In genomic region chr11:842370-843002, GRCh38 we compare ENCODE assay signal across 8 cellular contexts. TPM values are rescaled to one million over a fixed set of nuclear protein-coding genes. Genes with fewer than 3 reads are reported as not detected.
DNase-seq lines count a peak whose midpoint lies in the region; ATAC-seq and TF ChIP-seq lines count a peak whose summit lies in the region.

Gene POLR2L, minus strand, starts transcription at chr11:842529. Its CDS starts 21 bp downstream, at chr11:842508.
Gene TSPAN4, plus strand, starts transcription at chr11:842852. Its CDS starts 7,453 bp downstream, at chr11:850305.

- H2BK120ac ChIP-seq in mesendoderm (ENCODE audit: low read depth, low read length), result peak within 1 kb of the TSS; percentile 95

- peak within 1 kb of the TSS; percentile 86 for H3K27ac ChIP-seq in C4-2B
- peak within 1 kb of the TSS; percentile 72 for H3K27ac ChIP-seq in mesendoderm (ENCODE audit: low read depth, low read length)

- H3K23ac ChIP-seq in mesendoderm (ENCODE audit: low read length), result peak within 1 kb of the TSS; percentile 81

- H3K27me3 ChIP-seq in endocrine pancreas (ENCODE audit: control insufficient read depth, insufficient read depth, low read length) (no peaks in the 10 kb centered on the region), mesendoderm (ENCODE audit: insufficient read depth, low read length, poor library complexity) (no peaks in the 10 kb centered on the region)

- H3K56ac ChIP-seq in mesendoderm (ENCODE audit: low read length), result peak within 1 kb of the TSS; percentile 95

- no peaks in the 10 kb centered on the region for H3K9me3 ChIP-seq in endocrine pancreas (ENCODE audit: control insufficient read depth, low read length)

- peaks cover 7% of the 10 kb centered on the region for H3K36me3 Mint-ChIP-seq in activated CD8-positive, alpha-beta memory T cell treated with anti-CD3 and anti-CD28 coated beads, Interleukin-2, amount 10 ng/mL, durations not matched to agents 7 days and 5 days

- H3K9ac ChIP-seq in endocrine pancreas (ENCODE audit: control insufficient read depth, insufficient read depth, low read length) (peak within 1 kb of the TSS; percentile 79), mesendoderm (ENCODE audit: low read length) (peak within 1 kb of the TSS; percentile 90)

- peak; percentile 56 for ATAC-seq in GM19328 (IDR thresholded peaks at IDR 0.05; ENCODE audit: unreplicated experiment)
- peak; percentile 42 for ATAC-seq in HG03457 (IDR thresholded peaks at IDR 0.05; ENCODE audit: unreplicated experiment)
- peak; percentile 79 for ATAC-seq in activated CD8-positive, alpha-beta memory T cell treated with anti-CD3 and anti-CD28 coated beads, Interleukin-2, amount 10 ng/mL, durations not matched to agents 7 days and 5 days

- peaks cover 24% of the 10 kb centered on the region for H3K4me1 Mint-ChIP-seq in activated CD8-positive, alpha-beta memory T cell treated with anti-CD3 and anti-CD28 coated beads, Interleukin-2, amount 10 ng/mL, durations not matched to agents 7 days and 5 days

- H3K18ac ChIP-seq in mesendoderm (ENCODE audit: low read length), result peak within 1 kb of the TSS; percentile 90

- DNase-seq in NOMO-1 (lab: John Stamatoyannopoulos, UW; ENCODE audit: unreplicated experiment in 2 of 2) (peak; percentile 76 to 87), mesendoderm (peak; percentile 94)
- peak; percentile 90 for DNase-seq in activated CD8-positive, alpha-beta memory T cell treated with anti-CD3 and anti-CD28 coated beads, Interleukin-2, amount 10 ng/mL, durations not matched to agents 7 days and 5 days
- peak; percentile 80 for DNase-seq in stimulated activated CD8-positive, alpha-beta memory T cell treated with anti-CD3 and anti-CD28 coated beads, Interleukin-12 subunit alpha, Interleukin-12 subunit beta, amount 100 ng/mL, for 4 hours (ENCODE audit: low read depth)

- H3K79me1 ChIP-seq in mesendoderm (ENCODE audit: low read length), result peaks cover 7% of the 10 kb centered on the region

- no CpG with 5 or more reads among the region's 87 CpGs for WGBS in mesendoderm (ENCODE audit: extremely low coverage, insufficient coverage, low lambda C conversion rate)

- H2BK5ac ChIP-seq in mesendoderm (ENCODE audit: low read length), result peak within 1 kb of the TSS; percentile 87

- no peak within 1 kb of the TSS for H2BK15ac ChIP-seq in mesendoderm (replicated peaks; ENCODE audit: low read depth)

- peaks cover 16% of the 10 kb centered on the region for H3K79me2 ChIP-seq in mesendoderm (ENCODE audit: control insufficient read depth, insufficient read depth, low read length)

- peaks cover 3% of the 10 kb centered on the region for H3K36me3 ChIP-seq in endocrine pancreas (ENCODE audit: control insufficient read depth, insufficient read depth, low read length)
- peaks cover 8% of the 10 kb centered on the region for H3K36me3 ChIP-seq in mesendoderm (ENCODE audit: control insufficient read depth, insufficient read depth, low read length)

- H3K4me1 ChIP-seq in endocrine pancreas (ENCODE audit: control insufficient read depth, insufficient read depth, low read length) (no peaks in the 10 kb centered on the region), mesendoderm (ENCODE audit: control insufficient read depth, low read depth, low read length) (peaks cover 5% of the 10 kb centered on the region)

- peak within 1 kb of the TSS; percentile 80 for H3K27ac Mint-ChIP-seq in activated CD8-positive, alpha-beta memory T cell treated with anti-CD3 and anti-CD28 coated beads, Interleukin-2, amount 10 ng/mL, durations not matched to agents 7 days and 5 days

- peak within 1 kb of the TSS; percentile 83 for H3K4me2 ChIP-seq in mesendoderm (ENCODE audit: low read length)

- peak within 1 kb of the TSS; percentile 10 for H3K4me3 ChIP-seq in endocrine pancreas (ENCODE audit: control insufficient read depth, insufficient read depth, low read length)
- peak within 1 kb of the TSS; percentile 77 for H3K4me3 ChIP-seq in mesendoderm (ENCODE audit: low read length)

- H3K4ac ChIP-seq in mesendoderm (ENCODE audit: low read depth, low read length), result peak within 1 kb of the TSS; percentile 65

- no peak for TF ChIP-seq CTCF in C4-2B (conservative IDR thresholded peaks at IDR 0.05)

- H3K9me3 Mint-ChIP-seq in activated CD8-positive, alpha-beta memory T cell treated with anti-CD3 and anti-CD28 coated beads, Interleukin-2, amount 10 ng/mL, durations not matched to agents 7 days and 5 days (ENCODE audit: low read depth), result no peaks in the 10 kb centered on the region

- CTCF ChIA-PET in activated CD8-positive, alpha-beta memory T cell treated with anti-CD3 and anti-CD28 coated beads, Interleukin-2, amount 10 ng/mL, durations not matched to agents 7 days and 5 days (lab: Charles Lee), result interaction anchor here (1.0 to 2.6 kb wide), 5 partner anchors 10 to 78 kb away, joined by 3 to 11 read pairs (median 3); partner anchors contain the start of genes CD151, PNPLA2 and RPLP2

- H4K8ac ChIP-seq in mesendoderm (ENCODE audit: low read depth, low read length), result no peak within 1 kb of the TSS

- peak within 1 kb of the TSS; percentile 86 for H3K4me3 Mint-ChIP-seq in activated CD8-positive, alpha-beta memory T cell treated with anti-CD3 and anti-CD28 coated beads, Interleukin-2, amount 10 ng/mL, durations not matched to agents 7 days and 5 days

- no peak within 1 kb of the TSS for H2AK5ac ChIP-seq in mesendoderm (ENCODE audit: low read length)

- H3K27me3 Mint-ChIP-seq in activated CD8-positive, alpha-beta memory T cell treated with anti-CD3 and anti-CD28 coated beads, Interleukin-2, amount 10 ng/mL, durations not matched to agents 7 days and 5 days, result no peaks in the 10 kb centered on the region

- no peak within 1 kb of the TSS for H4K5ac ChIP-seq in mesendoderm (ENCODE audit: low read length)

RNA-seq across cellular contexts. Expression of gene POLR2L, which starts in this region (rescaled TPM):
- 100 to 1,000 TPM in 1 of 2 experiments, 10 to 100 TPM in 1; 87.6 to 114 TPM for total RNA-seq in activated CD8-positive, alpha-beta memory T cell treated with anti-CD3 and anti-CD28 coated beads, Interleukin-2, amount 10 ng/mL, durations not matched to agents 7 days and 5 days
- 270 TPM for polyA plus RNA-seq in mesendoderm (2013, experiment 1 of 2)
- polyA plus RNA-seq in mesendoderm (2013, experiment 2 of 2), result 276 TPM

RNA-seq across cellular contexts. Expression of gene TSPAN4, which starts in this region (rescaled TPM):
- 10 to 100 TPM in 1 of 2 experiments, 1 to 10 TPM in 1; 7.8 to 17.8 TPM for total RNA-seq in activated CD8-positive, alpha-beta memory T cell treated with anti-CD3 and anti-CD28 coated beads, Interleukin-2, amount 10 ng/mL, durations not matched to agents 7 days and 5 days
- 20.6 TPM for polyA plus RNA-seq in mesendoderm (2013, experiment 1 of 2)
- 19.9 TPM for polyA plus RNA-seq in mesendoderm (2013, experiment 2 of 2)

Comparison
In these comparisons a context has a peak if more than half of its experiments do, and no peak if none do; other contexts are left out.
1. Peak in every context shown above with its lines: DNase-seq, ATAC-seq, H3K4me3 ChIP-seq and H3K27ac ChIP-seq.